In genomic region chrX:68945081-68945602, GRCh38 we compare ENCODE assay signal across 2 cellular contexts.
TF ChIP-seq lines count a peak whose summit lies in the region.

No MANE protein-coding gene starts in this region.

TF ChIP-seq in HepG2, 621 proteins besides CTCF, POLR2A, EP300 and RAD21 (continued from another document):
- TF ChIP-seq ZBTB43 (CRISPR knock-in tag; conservative IDR thresholded peaks at IDR 0.05), result no peak

TF ChIP-seq in K562, 482 proteins besides CTCF, POLR2A, EP300 and RAD21 (continued from another document):
- TF ChIP-seq ZNF280B (CRISPR knock-in tag; IDR thresholded peaks at IDR 0.05) (no peak), GATAD2B (IDR thresholded peaks at IDR 0.05; ENCODE audit: borderline replicate concordance) (no peak), PURB (CRISPR knock-in tag; IDR thresholded peaks at IDR 0.05; ENCODE audit: low read depth) (no peak), ZBTB5 (IDR thresholded peaks at IDR 0.05) (no peak)
TF ChIP-seq in K562: peak in this region for 1.
